1 cellular context compared by ENCODE assay signal in genomic region chr20:32634041-32634805, GRCh38.
A peak's percentile ranks its signal among the peaks of the same experiment; 100 is the strongest.
TF ChIP-seq lines count a peak whose summit lies in the region.

No MANE protein-coding gene starts in this region.

TF ChIP-seq in K562, 482 proteins besides CTCF, POLR2A, EP300 and RAD21 (continued from another document):
- TF ChIP-seq, protein P1, sequence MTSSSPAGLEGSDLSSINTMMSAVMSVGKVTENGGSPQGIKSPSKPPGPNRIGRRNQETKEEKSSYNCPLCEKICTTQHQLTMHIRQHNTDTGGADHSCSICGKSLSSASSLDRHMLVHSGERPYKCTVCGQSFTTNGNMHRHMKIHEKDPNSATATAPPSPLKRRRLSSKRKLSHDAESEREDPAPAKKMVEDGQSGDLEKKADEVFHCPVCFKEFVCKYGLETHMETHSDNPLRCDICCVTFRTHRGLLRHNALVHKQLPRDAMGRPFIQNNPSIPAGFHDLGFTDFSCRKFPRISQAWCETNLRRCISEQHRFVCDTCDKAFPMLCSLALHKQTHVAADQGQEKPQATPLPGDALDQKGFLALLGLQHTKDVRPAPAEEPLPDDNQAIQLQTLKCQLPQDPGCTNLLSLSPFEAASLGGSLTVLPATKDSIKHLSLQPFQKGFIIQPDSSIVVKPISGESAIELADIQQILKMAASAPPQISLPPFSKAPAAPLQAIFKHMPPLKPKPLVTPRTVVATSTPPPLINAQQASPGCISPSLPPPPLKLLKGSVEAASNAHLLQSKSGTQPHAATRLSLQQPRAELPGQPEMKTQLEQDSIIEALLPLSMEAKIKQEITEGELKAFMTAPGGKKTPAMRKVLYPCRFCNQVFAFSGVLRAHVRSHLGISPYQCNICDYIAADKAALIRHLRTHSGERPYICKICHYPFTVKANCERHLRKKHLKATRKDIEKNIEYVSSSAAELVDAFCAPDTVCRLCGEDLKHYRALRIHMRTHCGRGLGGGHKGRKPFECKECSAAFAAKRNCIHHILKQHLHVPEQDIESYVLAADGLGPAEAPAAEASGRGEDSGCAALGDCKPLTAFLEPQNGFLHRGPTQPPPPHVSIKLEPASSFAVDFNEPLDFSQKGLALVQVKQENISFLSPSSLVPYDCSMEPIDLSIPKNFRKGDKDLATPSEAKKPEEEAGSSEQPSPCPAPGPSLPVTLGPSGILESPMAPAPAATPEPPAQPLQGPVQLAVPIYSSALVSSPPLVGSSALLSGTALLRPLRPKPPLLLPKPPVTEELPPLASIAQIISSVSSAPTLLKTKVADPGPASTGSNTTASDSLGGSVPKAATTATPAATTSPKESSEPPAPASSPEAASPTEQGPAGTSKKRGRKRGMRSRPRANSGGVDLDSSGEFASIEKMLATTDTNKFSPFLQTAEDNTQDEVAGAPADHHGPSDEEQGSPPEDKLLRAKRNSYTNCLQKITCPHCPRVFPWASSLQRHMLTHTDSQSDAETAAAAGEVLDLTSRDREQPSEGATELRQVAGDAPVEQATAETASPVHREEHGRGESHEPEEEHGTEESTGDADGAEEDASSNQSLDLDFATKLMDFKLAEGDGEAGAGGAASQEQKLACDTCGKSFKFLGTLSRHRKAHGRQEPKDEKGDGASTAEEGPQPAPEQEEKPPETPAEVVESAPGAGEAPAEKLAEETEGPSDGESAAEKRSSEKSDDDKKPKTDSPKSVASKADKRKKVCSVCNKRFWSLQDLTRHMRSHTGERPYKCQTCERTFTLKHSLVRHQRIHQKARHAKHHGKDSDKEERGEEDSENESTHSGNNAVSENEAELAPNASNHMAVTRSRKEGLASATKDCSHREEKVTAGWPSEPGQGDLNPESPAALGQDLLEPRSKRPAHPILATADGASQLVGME (CRISPR knock-in tag; IDR thresholded peaks at IDR 0.05) = no peak
- TF ChIP-seq RBFOX2 (IDR thresholded peaks at IDR 0.05; ENCODE audit: low read depth, low read length) = peak; percentile 64
- TF ChIP-seq ZNF780A (CRISPR knock-in tag; IDR thresholded peaks at IDR 0.05) = no peak
- no peak for TF ChIP-seq TCFL5 (CRISPR knock-in tag; conservative IDR thresholded peaks at IDR 0.05)
- TF ChIP-seq JUND (IDR thresholded peaks at IDR 0.05; ENCODE audit: borderline replicate concordance, low read depth, low read length) = peak; percentile 38; the same call in 1 of the 2 replicates
- TF ChIP-seq JUND (tag; IDR thresholded peaks at IDR 0.05; ENCODE audit: borderline replicate concordance, low read depth, low read length) = 0 out of 3 replicates have a peak, but pooled peaks have one; percentile 58
- TF ChIP-seq SRSF1 (IDR thresholded peaks at IDR 0.05; ENCODE audit: low read depth, low read length) = no peak
- no peak for TF ChIP-seq ZBTB8A (IDR thresholded peaks at IDR 0.05; ENCODE audit: partially characterized antibody)
- TF ChIP-seq MAZ (CRISPR knock-in tag; conservative IDR thresholded peaks at IDR 0.05 in 1 of 2, IDR thresholded peaks at IDR 0.05 in 1 of 2) = 0 out of 4 replicates have a peak, but pooled peaks have one; percentile 7 to 28
- TF ChIP-seq ZNF717 (CRISPR knock-in tag; IDR thresholded peaks at IDR 0.05) = no peak
- TF ChIP-seq GABPA (tag; conservative IDR thresholded peaks at IDR 0.05; ENCODE audit: low read depth) = 0 out of 2 replicates have a peak, but pooled peaks have one; percentile 22
- no peak for TF ChIP-seq KHSRP (IDR thresholded peaks at IDR 0.05)
- peak; percentile 14; the same call in 1 of the 2 replicates for TF ChIP-seq CREM (IDR thresholded peaks at IDR 0.05; ENCODE audit: low read depth)
- TF ChIP-seq, protein P2, sequence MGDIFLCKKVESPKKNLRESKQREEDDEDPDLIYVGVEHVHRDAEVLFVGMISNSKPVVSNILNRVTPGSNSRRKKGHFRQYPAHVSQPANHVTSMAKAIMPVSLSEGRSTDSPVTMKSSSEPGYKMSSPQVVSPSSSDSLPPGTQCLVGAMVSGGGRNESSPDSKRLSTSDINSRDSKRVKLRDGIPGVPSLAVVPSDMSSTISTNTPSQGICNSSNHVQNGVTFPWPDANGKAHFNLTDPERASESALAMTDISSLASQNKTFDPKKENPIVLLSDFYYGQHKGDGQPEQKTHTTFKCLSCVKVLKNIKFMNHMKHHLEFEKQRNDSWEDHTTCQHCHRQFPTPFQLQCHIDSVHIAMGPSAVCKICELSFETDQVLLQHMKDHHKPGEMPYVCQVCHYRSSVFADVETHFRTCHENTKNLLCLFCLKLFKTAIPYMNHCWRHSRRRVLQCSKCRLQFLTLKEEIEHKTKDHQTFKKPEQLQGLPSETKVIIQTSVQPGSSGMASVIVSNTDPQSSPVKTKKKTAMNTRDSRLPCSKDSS (IDR thresholded peaks at IDR 0.05; ENCODE audit: low read depth, partially characterized antibody) = no peak
- no peak for TF ChIP-seq ASH1L (IDR thresholded peaks at IDR 0.05; ENCODE audit: borderline replicate concordance, low read depth, partially characterized antibody)
- no peak for TF ChIP-seq ZFP1 (CRISPR knock-in tag; IDR thresholded peaks at IDR 0.05)
- TF ChIP-seq ATF6 (CRISPR knock-in tag; IDR thresholded peaks at IDR 0.05) = 0 out of 2 replicates have a peak, but pooled peaks have one; percentile 29
- TF ChIP-seq XRCC3 (IDR thresholded peaks at IDR 0.05) = no peak
- TF ChIP-seq, protein P3, sequence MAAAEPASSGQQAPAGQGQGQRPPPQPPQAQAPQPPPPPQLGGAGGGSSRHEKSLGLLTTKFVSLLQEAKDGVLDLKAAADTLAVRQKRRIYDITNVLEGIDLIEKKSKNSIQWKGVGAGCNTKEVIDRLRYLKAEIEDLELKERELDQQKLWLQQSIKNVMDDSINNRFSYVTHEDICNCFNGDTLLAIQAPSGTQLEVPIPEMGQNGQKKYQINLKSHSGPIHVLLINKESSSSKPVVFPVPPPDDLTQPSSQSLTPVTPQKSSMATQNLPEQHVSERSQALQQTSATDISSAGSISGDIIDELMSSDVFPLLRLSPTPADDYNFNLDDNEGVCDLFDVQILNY (CRISPR knock-in tag; IDR thresholded peaks at IDR 0.05) = no peak
- TF ChIP-seq ETV1 (tag; conservative IDR thresholded peaks at IDR 0.05; ENCODE audit: low read depth) = no peak
- no peak for TF ChIP-seq ZNF354B (CRISPR knock-in tag; IDR thresholded peaks at IDR 0.05)
